ENCODE assay signal across 23 cellular contexts in the genomic region with DNA sequence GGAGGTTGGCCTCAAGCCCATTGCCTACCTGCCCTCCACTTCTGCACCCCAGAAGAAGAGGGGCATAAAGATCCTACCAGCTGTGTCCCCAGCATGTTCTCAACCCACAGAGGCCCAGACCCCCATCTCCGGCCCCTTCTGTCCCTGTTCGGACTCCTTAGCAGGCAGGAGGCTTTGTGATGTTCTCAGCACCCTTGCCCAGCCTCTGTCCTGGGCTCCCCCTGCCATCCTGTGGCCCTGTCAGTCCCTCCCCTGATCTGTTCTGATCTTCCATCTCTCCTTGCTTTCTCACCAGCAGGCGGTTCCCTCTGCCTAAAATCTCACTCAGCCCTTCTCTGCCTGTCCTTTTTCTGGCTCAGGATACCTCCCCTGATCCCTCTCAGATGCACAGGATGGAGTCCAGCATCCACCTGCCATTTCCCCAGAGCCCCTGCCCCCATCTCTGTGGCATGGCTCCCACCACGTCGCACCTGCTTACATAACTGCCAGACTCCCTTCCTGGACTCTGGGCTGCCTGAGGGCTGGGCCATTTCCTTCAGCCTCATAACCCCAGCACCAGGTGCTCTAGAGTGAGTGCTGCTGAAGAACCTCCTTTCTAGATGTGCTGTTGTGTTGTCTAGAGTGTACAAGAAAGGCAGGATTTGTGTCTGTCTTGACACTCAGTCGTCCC.
DNase-seq lines count a peak whose midpoint lies in the region; ATAC-seq and TF ChIP-seq lines count a peak whose summit lies in the region.
"Had no signal": no experiment of that assay in that cellular context is flagged by ENCODE, and none has a peak within 500 bp of the region (broad histone marks: within the 10 kb centered on the region; RNA-seq: fewer than 3 reads in every experiment).

No MANE protein-coding gene starts in this region.

- DNase-seq in NCI-H2081 (lab: John Stamatoyannopoulos, UW) (peak; percentile 21 to 55), NCI-H2081 treated with DMSO at 0.1 percent for 48 hours (lab: John Stamatoyannopoulos, UW) (no peak), WTC11 (ENCODE audit: low spot score) (no peak), posterior vena cava (ENCODE audit: low spot score) (peak; percentile 66), NCI-H187 treated with DMSO at 0.1 percent for 48 hours (lab: John Stamatoyannopoulos, UW) (no peak)
- DNase-seq in Jurkat, Clone E6-1 (ENCODE audit: low read depth, low spot score), result peak; percentile 74
- no peak for DNase-seq in stimulated activated naive B cell treated with anti-CD40 and anti-IgM and Interleukin-4, amounts not matched to agents 10 μg/mL and 1 μg/mL and 100 μg/mL, for 72 hours
- no peak for DNase-seq in activated CD8-positive, alpha-beta T cell treated with anti-CD3 and anti-CD28 coated beads for 36 hours
- DNase-seq: 8988T; activated CD8-positive, alpha-beta memory T cell treated with anti-CD3 and anti-CD28 coated beads for 24 hours; Calu3; EL; left lung; NCI-H1694; stimulated activated CD4-positive, alpha-beta T cell treated with anti-CD3 and anti-CD28 coated beads, Interleukin-4, amount 100 ng/mL, for 24 hours; stomach; T1000; upper lobe of left lung had no signal

- 0 out of 2 replicates have a peak overlapping the region, but pooled peaks have one; percentile 29 for H3K27ac Mint-ChIP-seq in WTC11
- H3K27ac Mint-ChIP-seq in stimulated activated naive B cell treated with anti-CD40 and anti-IgM and Interleukin-4, amounts not matched to agents 10 μg/mL and 1 μg/mL and 100 μg/mL, for 72 hours, result no peak overlapping the region
- H3K27ac Mint-ChIP-seq in activated CD8-positive, alpha-beta T cell treated with anti-CD3 and anti-CD28 coated beads for 36 hours, result no peak overlapping the region
- H3K27ac Mint-ChIP-seq: mesothelial cell of epicardium had no signal

- H3K27me3 Mint-ChIP-seq in WTC11 (ENCODE audit: low read depth), result no peaks in the 10 kb centered on the region
- H3K27me3 Mint-ChIP-seq in stimulated activated naive B cell treated with anti-CD40 and anti-IgM and Interleukin-4, amounts not matched to agents 10 μg/mL and 1 μg/mL and 100 μg/mL, for 72 hours, result no peaks in the 10 kb centered on the region
- H3K27me3 Mint-ChIP-seq in activated CD8-positive, alpha-beta T cell treated with anti-CD3 and anti-CD28 coated beads for 36 hours, result no peaks in the 10 kb centered on the region

- POLR2A ChIA-PET in WTC11 (lab: Charles Lee), result no interaction called here
- POLR2A ChIA-PET in activated CD8-positive, alpha-beta T cell treated with anti-CD3 and anti-CD28 coated beads for 36 hours (lab: Charles Lee), result no interaction called here

- CTCF ChIA-PET in WTC11 (lab: Charles Lee), result interaction anchor here (2.5 kb wide), 1 partner anchor 566 kb away, joined by 11 read pairs; no protein-coding TSS in a partner anchor
- CTCF ChIA-PET in activated CD8-positive, alpha-beta T cell treated with anti-CD3 and anti-CD28 coated beads for 36 hours (lab: Charles Lee), result no interaction called here

- ATAC-seq in WTC11, result no peak
- ATAC-seq in stimulated activated naive B cell treated with anti-CD40 and anti-IgM and Interleukin-4, amounts not matched to agents 10 μg/mL and 1 μg/mL and 100 μg/mL, for 72 hours (replicated peaks), result no peak
- ATAC-seq in activated CD8-positive, alpha-beta T cell treated with anti-CD3 and anti-CD28 coated beads for 36 hours, result no peak
- ATAC-seq: activated CD4-positive, CD25-positive, alpha-beta regulatory T cell treated with anti-CD3 and anti-CD28 coated beads, Interleukin-2, amount 50 U/mL, for 24 hours; HCT116; left lung had no signal

- intact Hi-C loops in posterior vena cava (cut with DNase I), result loop anchor here (10.0 kb wide), 3 partner anchors 272 to 742 kb away; no protein-coding TSS in a partner anchor
- intact Hi-C loops in activated CD8-positive, alpha-beta T cell treated with anti-CD3 and anti-CD28 coated beads for 36 hours (cut with micrococcal nuclease), result loop anchor here (10.0 kb wide), 4 partner anchors 372 to 772 kb away; no protein-coding TSS in a partner anchor

- H3K4me3 Mint-ChIP-seq in WTC11, result no peak overlapping the region
- H3K4me3 Mint-ChIP-seq in stimulated activated naive B cell treated with anti-CD40 and anti-IgM and Interleukin-4, amounts not matched to agents 10 μg/mL and 1 μg/mL and 100 μg/mL, for 72 hours, result no peak overlapping the region
- H3K4me3 Mint-ChIP-seq in activated CD8-positive, alpha-beta T cell treated with anti-CD3 and anti-CD28 coated beads for 36 hours, result no peak overlapping the region
- H3K4me3 Mint-ChIP-seq: brain, mesothelial cell of epicardium, neural crest cell had no signal

- TF ChIP-seq CTCF in WTC11 (IDR thresholded peaks at IDR 0.05), result no peak
- TF ChIP-seq CTCF in activated CD8-positive, alpha-beta T cell treated with anti-CD3 and anti-CD28 coated beads for 36 hours (IDR thresholded peaks at IDR 0.05), result no peak

- peaks cover 12% of the 10 kb centered on the region for H3K9me3 Mint-ChIP-seq in WTC11
- peaks cover 10 to 12% of the 10 kb centered on the region in 2 donors for H3K9me3 Mint-ChIP-seq in stimulated activated naive B cell treated with anti-CD40 and anti-IgM and Interleukin-4, amounts not matched to agents 10 μg/mL and 1 μg/mL and 100 μg/mL, for 72 hours
- H3K9me3 Mint-ChIP-seq in activated CD8-positive, alpha-beta T cell treated with anti-CD3 and anti-CD28 coated beads for 36 hours, result peaks cover 5% of the 10 kb centered on the region

- H3K36me3 Mint-ChIP-seq in WTC11, result peaks cover 16% of the 10 kb centered on the region
- H3K36me3 Mint-ChIP-seq in stimulated activated naive B cell treated with anti-CD40 and anti-IgM and Interleukin-4, amounts not matched to agents 10 μg/mL and 1 μg/mL and 100 μg/mL, for 72 hours, result peaks cover 15 to 18% of the 10 kb centered on the region in 2 donors
- H3K36me3 Mint-ChIP-seq in activated CD8-positive, alpha-beta T cell treated with anti-CD3 and anti-CD28 coated beads for 36 hours (ENCODE audit: low read depth), result peaks cover 4% of the 10 kb centered on the region

- no peaks in the 10 kb centered on the region for H3K4me1 Mint-ChIP-seq in WTC11
- peaks cover 19 to 39% of the 10 kb centered on the region in 2 donors for H3K4me1 Mint-ChIP-seq in stimulated activated naive B cell treated with anti-CD40 and anti-IgM and Interleukin-4, amounts not matched to agents 10 μg/mL and 1 μg/mL and 100 μg/mL, for 72 hours
- peaks cover 2% of the 10 kb centered on the region for H3K4me1 Mint-ChIP-seq in activated CD8-positive, alpha-beta T cell treated with anti-CD3 and anti-CD28 coated beads for 36 hours (ENCODE audit: low read depth)

- H3K4me3 ChIP-seq in Jurkat, Clone E6-1 (ENCODE audit: low read length), result no peak overlapping the region
- H3K4me3 ChIP-seq: left lung, stomach, upper lobe of left lung had no signal

TF ChIP-seq in WTC11, 78 proteins besides CTCF, POLR2A, EP300 and RAD21 (continues in another document):
- TF ChIP-seq ZNF317 (CRISPR knock-in tag; IDR thresholded peaks at IDR 0.05; ENCODE audit: borderline replicate concordance, low read depth), result no peak
- no peak for TF ChIP-seq EMX1 (CRISPR knock-in tag; IDR thresholded peaks at IDR 0.05)
- TF ChIP-seq, protein P1, sequence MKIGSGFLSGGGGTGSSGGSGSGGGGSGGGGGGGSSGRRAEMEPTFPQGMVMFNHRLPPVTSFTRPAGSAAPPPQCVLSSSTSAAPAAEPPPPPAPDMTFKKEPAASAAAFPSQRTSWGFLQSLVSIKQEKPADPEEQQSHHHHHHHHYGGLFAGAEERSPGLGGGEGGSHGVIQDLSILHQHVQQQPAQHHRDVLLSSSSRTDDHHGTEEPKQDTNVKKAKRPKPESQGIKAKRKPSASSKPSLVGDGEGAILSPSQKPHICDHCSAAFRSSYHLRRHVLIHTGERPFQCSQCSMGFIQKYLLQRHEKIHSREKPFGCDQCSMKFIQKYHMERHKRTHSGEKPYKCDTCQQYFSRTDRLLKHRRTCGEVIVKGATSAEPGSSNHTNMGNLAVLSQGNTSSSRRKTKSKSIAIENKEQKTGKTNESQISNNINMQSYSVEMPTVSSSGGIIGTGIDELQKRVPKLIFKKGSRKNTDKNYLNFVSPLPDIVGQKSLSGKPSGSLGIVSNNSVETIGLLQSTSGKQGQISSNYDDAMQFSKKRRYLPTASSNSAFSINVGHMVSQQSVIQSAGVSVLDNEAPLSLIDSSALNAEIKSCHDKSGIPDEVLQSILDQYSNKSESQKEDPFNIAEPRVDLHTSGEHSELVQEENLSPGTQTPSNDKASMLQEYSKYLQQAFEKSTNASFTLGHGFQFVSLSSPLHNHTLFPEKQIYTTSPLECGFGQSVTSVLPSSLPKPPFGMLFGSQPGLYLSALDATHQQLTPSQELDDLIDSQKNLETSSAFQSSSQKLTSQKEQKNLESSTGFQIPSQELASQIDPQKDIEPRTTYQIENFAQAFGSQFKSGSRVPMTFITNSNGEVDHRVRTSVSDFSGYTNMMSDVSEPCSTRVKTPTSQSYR (CRISPR knock-in tag; IDR thresholded peaks at IDR 0.05), result no peak
- TF ChIP-seq, protein P2, sequence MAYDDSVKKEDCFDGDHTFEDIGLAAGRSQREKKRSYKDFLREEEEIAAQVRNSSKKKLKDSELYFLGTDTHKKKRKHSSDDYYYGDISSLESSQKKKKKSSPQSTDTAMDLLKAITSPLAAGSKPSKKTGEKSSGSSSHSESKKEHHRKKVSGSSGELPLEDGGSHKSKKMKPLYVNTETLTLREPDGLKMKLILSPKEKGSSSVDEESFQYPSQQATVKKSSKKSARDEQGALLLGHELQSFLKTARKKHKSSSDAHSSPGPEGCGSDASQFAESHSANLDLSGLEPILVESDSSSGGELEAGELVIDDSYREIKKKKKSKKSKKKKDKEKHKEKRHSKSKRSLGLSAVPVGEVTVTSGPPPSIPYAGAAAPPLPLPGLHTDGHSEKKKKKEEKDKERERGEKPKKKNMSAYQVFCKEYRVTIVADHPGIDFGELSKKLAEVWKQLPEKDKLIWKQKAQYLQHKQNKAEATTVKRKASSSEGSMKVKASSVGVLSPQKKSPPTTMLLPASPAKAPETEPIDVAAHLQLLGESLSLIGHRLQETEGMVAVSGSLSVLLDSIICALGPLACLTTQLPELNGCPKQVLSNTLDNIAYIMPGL (CRISPR knock-in tag; IDR thresholded peaks at IDR 0.05), result no peak
- TF ChIP-seq, protein P3, sequence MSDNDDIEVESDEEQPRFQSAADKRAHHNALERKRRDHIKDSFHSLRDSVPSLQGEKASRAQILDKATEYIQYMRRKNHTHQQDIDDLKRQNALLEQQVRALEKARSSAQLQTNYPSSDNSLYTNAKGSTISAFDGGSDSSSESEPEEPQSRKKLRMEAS (CRISPR knock-in tag; IDR thresholded peaks at IDR 0.05), result no peak

Comparison
In these comparisons a context has a peak if more than half of its experiments do, and no peak if none do; other contexts are left out.
1. DNase-seq: peak in NCI-H2081 (2 of 2), Jurkat, Clone E6-1 (single experiment) and posterior vena cava (single experiment); none in NCI-H2081 treated with DMSO at 0.1 percent for 48 hours (single experiment), WTC11 (single experiment), NCI-H187 treated with DMSO at 0.1 percent for 48 hours (single experiment), stimulated activated naive B cell treated with anti-CD40 and anti-IgM and Interleukin-4, amounts not matched to agents 10 μg/mL and 1 μg/mL and 100 μg/mL, for 72 hours (single experiment) and activated CD8-positive, alpha-beta T cell treated with anti-CD3 and anti-CD28 coated beads for 36 hours (single experiment).